ENCODE assay signal across 8 cellular contexts in genomic region chr14:34629344-34629656, GRCh38. TPM values are rescaled to one million over a fixed set of nuclear protein-coding genes. Genes with fewer than 3 reads are reported as not detected.
DNase-seq lines count a peak whose midpoint lies in the region; ATAC-seq lines count a peak whose summit lies in the region.

No MANE protein-coding gene starts in this region.

- H3K27ac ChIP-seq in effector memory CD4-positive, alpha-beta T cell (ENCODE audit: insufficient read depth, low read length, poor library complexity, severe bottlenecking) = peak overlapping the region; percentile 95
- H3K27ac ChIP-seq in neuronal stem cell (replicated peaks; ENCODE audit: low read length) = no peak overlapping the region

- peak overlapping the region; percentile 99 for H3K18ac ChIP-seq in neuronal stem cell (ENCODE audit: low read length)

- no CpG with 5 or more reads among the region's 13 CpGs for WGBS in neuronal stem cell (ENCODE audit: extremely low coverage in 2 of 2, insufficient read length in 2 of 2, insufficient replicate concordance in 1 of 2), 2 donors

- ATAC-seq in HG02623 (IDR thresholded peaks at IDR 0.05; ENCODE audit: unreplicated experiment) = no peak

- H3K9ac ChIP-seq in neuronal stem cell (ENCODE audit: low read depth, low read length, poor library complexity) = peak overlapping the region; percentile 98

- no peaks in the 10 kb centered on the region for H3K27me3 ChIP-seq in effector memory CD4-positive, alpha-beta T cell (replicated peaks; ENCODE audit: control insufficient read depth, insufficient read depth, low read length, poor library complexity, severe bottlenecking)
- H3K27me3 ChIP-seq in neuronal stem cell (ENCODE audit: control insufficient read depth in 3 of 3, insufficient read depth in 3 of 3, low read depth in 1 of 3, low read length in 3 of 3) = no peaks in the 10 kb centered on the region

- peak overlapping the region; percentile 94 for H2AK5ac ChIP-seq in neuronal stem cell (ENCODE audit: low read depth, low read length)

- H2BK12ac ChIP-seq in neuronal stem cell (ENCODE audit: low read length) = no peak overlapping the region

- H3K79me1 ChIP-seq in neuronal stem cell (ENCODE audit: low read depth, low read length) = peaks cover 9% of the 10 kb centered on the region

- H3K23ac ChIP-seq in neuronal stem cell (ENCODE audit: low read depth, low read length, poor library complexity) = peak overlapping the region; percentile 31

- no peak overlapping the region for H4K8ac ChIP-seq in neuronal stem cell (ENCODE audit: low read depth, low read length)

- peak overlapping the region; percentile 75 for H2BK15ac ChIP-seq in neuronal stem cell (ENCODE audit: low read length)

- no peaks in the 10 kb centered on the region for H3K9me3 ChIP-seq in effector memory CD4-positive, alpha-beta T cell (ENCODE audit: control insufficient read depth, low read length)
- no peaks in the 10 kb centered on the region for H3K9me3 ChIP-seq in neuronal stem cell (replicated peaks in 1 of 2; ENCODE audit: control insufficient read depth in 2 of 2, insufficient read depth in 1 of 2, low read depth in 1 of 2, low read length in 2 of 2)

- peak overlapping the region; percentile 97 for H3K14ac ChIP-seq in neuronal stem cell (ENCODE audit: low read length)

- peak overlapping the region; percentile 99 for H3K4me3 ChIP-seq in effector memory CD4-positive, alpha-beta T cell (ENCODE audit: insufficient read depth, low read depth, low read length, poor library complexity, severe bottlenecking)
- peak overlapping the region; percentile 92 to 95 for H3K4me3 ChIP-seq in neuronal stem cell (ENCODE audit: low read length in 2 of 2)

- H3K4me2 ChIP-seq in neuronal stem cell (ENCODE audit: insufficient read depth, low read length, poor library complexity, severe bottlenecking) = peak overlapping the region; percentile 73

- peak overlapping the region; percentile 99 for H2AFZ ChIP-seq in neuronal stem cell (ENCODE audit: low read length)

- H3K4ac ChIP-seq in neuronal stem cell (ENCODE audit: low read length) = peak overlapping the region; percentile 93

- H3K36me3 ChIP-seq in effector memory CD4-positive, alpha-beta T cell (ENCODE audit: control insufficient read depth, insufficient read depth, low read length) = no peaks in the 10 kb centered on the region
- peaks cover 0 to 16% of the 10 kb centered on the region in 2 donors for H3K36me3 ChIP-seq in neuronal stem cell (replicated peaks in 1 of 2; ENCODE audit: control insufficient read depth in 2 of 2, insufficient read depth in 2 of 2, low read length in 2 of 2)

- H4K91ac ChIP-seq in neuronal stem cell (ENCODE audit: low read depth, low read length, poor library complexity) = no peak overlapping the region

- peak overlapping the region; percentile 82 for H2BK5ac ChIP-seq in neuronal stem cell (ENCODE audit: low read length)

- H2BK120ac ChIP-seq in neuronal stem cell (ENCODE audit: low read depth, low read length) = peak overlapping the region; percentile 61

- DNase-seq in NCI-H345 treated with DMSO at 0.1 percent for 48 hours (lab: John Stamatoyannopoulos, UW; ENCODE audit: unreplicated experiment) = peak; percentile 28
- no peak for DNase-seq in NCI-H345 (lab: John Stamatoyannopoulos, UW)
- peak; percentile 32 for DNase-seq in NCI-H2171 (lab: John Stamatoyannopoulos, UW)
- DNase-seq in effector memory CD4-positive, alpha-beta T cell = no peak
- DNase-seq in neuronal stem cell (ENCODE audit: low spot score) = no peak
- no peak for DNase-seq in mesenteric fat pad (ENCODE audit: low spot score)
- no peak for DNase-seq in kidney glomerular epithelial cell (lab: John Stamatoyannopoulos, UW)

- peaks cover 6% of the 10 kb centered on the region for H3K4me1 ChIP-seq in effector memory CD4-positive, alpha-beta T cell (ENCODE audit: control insufficient read depth, insufficient read depth, low read length, poor library complexity, severe bottlenecking)
- H3K4me1 ChIP-seq in neuronal stem cell (ENCODE audit: control insufficient read depth in 2 of 2, insufficient read depth in 1 of 2, low read depth in 1 of 2, low read length in 2 of 2) = peaks cover 2% of the 10 kb centered on the region in 2 donors

RNA-seq across cellular contexts. Expression of gene SNX6, which starts 0.6 kb away (rescaled TPM):
- polyA plus RNA-seq in neuronal stem cell (2013, experiment 1 of 2) = 68.8 TPM
- 71.0 TPM for polyA plus RNA-seq in neuronal stem cell (2013, experiment 2 of 2)
- total RNA-seq in mesenteric fat pad = 97.4 TPM

Comparison
In these comparisons a context has a peak if more than half of its experiments do, and no peak if none do; other contexts are left out.
1. DNase-seq: peak in NCI-H345 treated with DMSO at 0.1 percent for 48 hours (single experiment) and NCI-H2171 (single experiment); none in NCI-H345 (single experiment), effector memory CD4-positive, alpha-beta T cell (0 of 3), neuronal stem cell (single experiment), mesenteric fat pad (single experiment) and kidney glomerular epithelial cell (single experiment).